ENCODE assay signal across 8 cellular contexts in the genomic region with DNA sequence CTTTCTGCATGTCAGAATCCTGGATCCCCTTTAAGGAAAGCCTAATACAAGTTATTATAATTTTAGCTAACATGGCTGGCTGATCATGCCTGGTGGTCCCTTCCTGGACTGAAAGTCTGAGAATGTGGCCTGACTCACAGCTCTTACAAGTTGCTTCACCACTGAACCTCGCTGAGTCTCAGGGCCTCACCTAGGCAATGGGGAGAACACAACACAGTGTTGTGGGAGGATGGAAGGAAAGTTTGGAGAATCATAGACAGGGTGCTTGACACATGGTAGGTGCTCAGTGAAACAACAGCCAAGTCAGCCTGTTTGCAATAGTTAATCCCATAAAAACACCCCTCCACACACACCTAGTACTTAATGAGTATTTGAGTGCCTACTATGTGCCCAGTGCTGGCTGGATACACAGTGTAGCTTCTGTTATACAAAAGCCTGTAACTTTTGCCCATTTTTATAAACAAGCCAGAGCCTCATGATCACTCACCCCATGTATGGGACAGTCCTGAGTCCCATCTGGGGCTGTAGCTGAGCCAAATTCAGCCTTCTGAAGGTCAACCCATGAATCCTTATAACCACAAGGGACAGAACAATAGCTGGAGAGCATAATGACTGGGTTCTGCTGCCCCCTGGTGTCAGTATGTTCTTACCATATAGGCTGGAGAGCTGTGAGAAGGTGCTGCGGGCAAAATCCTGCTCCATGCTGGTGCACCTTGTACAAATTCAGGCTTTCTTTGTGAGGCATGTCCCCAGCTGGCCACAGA. TPM values are rescaled to one million over a fixed set of nuclear protein-coding genes. Genes with fewer than 3 reads are reported as not detected.
DNase-seq lines count a peak whose midpoint lies in the region; ATAC-seq and TF ChIP-seq lines count a peak whose summit lies in the region.

No MANE protein-coding gene starts in this region.

- TF ChIP-seq CTCF in GM12872 (IDR thresholded peaks at IDR 0.05; ENCODE audit: insufficient read depth, low read depth, low read length), result peak; percentile 75
- TF ChIP-seq CTCF in HFFc6 (IDR thresholded peaks at IDR 0.05), result peak; percentile 93

- H3K4me1 Mint-ChIP-seq in HFFc6 (ENCODE audit: low read depth), result peaks cover 5% of the 10 kb centered on the region
- H3K4me1 Mint-ChIP-seq in T-helper 17 cell, result peaks cover 34% of the 10 kb centered on the region

- peak; percentile 74 for ATAC-seq in T-helper 17 cell
- peak; percentile 71 to 80 for ATAC-seq in left cardiac atrium
- no peak for ATAC-seq in HG02763 (IDR thresholded peaks at IDR 0.05; ENCODE audit: unreplicated experiment)

- DNase-seq in HFFc6 (peak; percentile 76), NCI-H1105 treated with DMSO at 0.1 percent for 48 hours (lab: John Stamatoyannopoulos, UW) (peak; percentile 39), T-helper 17 cell (peak; percentile 40 to 68 (median 48)), amniotic epithelial cell (ENCODE audit: low read depth) (peak; percentile 74), left cardiac atrium (peak; percentile 80), renal cortical epithelial cell (ENCODE audit: low read depth) (peak; percentile 71)

- no peak overlapping the region for H3K4me3 Mint-ChIP-seq in HFFc6
- H3K4me3 Mint-ChIP-seq in T-helper 17 cell, result no peak overlapping the region

- H3K27ac Mint-ChIP-seq in HFFc6 (no peak overlapping the region), T-helper 17 cell (peak overlapping the region; percentile 54)

- H3K36me3 Mint-ChIP-seq in HFFc6 (ENCODE audit: low read depth) (peaks cover 3% of the 10 kb centered on the region; the same call in 1 of the 2 replicates), T-helper 17 cell (ENCODE audit: low read depth) (peaks cover under 1% of the 10 kb centered on the region)

- H3K9me3 Mint-ChIP-seq in HFFc6, result no peaks in the 10 kb centered on the region

- H3K27me3 Mint-ChIP-seq in HFFc6 (ENCODE audit: insufficient read depth) (peaks cover 17% of the 10 kb centered on the region), T-helper 17 cell (peaks cover 17% of the 10 kb centered on the region)

- no peaks in the 10 kb centered on the region for H3K9me3 ChIP-seq in T-helper 17 cell (ENCODE audit: control insufficient read depth, low read length, poor library complexity, severe bottlenecking)

- intact Hi-C loops in left cardiac atrium (cut with DNase I), result loop anchor here (2.0 to 10.0 kb wide), 4 partner anchors 193 to 420 kb away; no protein-coding TSS in a partner anchor

RNA-seq across cellular contexts. Expression of a gene that starts 3.9 kb away (rescaled TPM):
- not detected for total RNA-seq in HFFc6 (2021; fragmentation: NEBNext Ultra II Directional; extraction: Animal tissue kit (Norgen Biotek cat#: 25700))
- total RNA-seq in T-helper 17 cell (10 to 100 TPM; 18.0 to 22.2 TPM), left cardiac atrium (1 to 10 TPM; 1.6 to 4.4 TPM), renal cortical epithelial cell (0.05 TPM in 1 of 2 replicates, not detected in the other)

RNA-seq across cellular contexts. Expression of a gene that starts 52.9 kb away (rescaled TPM):
- not detected for total RNA-seq in HFFc6 (2021; fragmentation: NEBNext Ultra II Directional; extraction: Animal tissue kit (Norgen Biotek cat#: 25700))
- total RNA-seq in T-helper 17 cell (not detected), left cardiac atrium (not detected), renal cortical epithelial cell (not detected in 2 replicates)
